Comparison of ENCODE assay signal across 9 cellular contexts in genomic region chr5:139295692-139296091, GRCh38. TPM values are rescaled to one million over a fixed set of nuclear protein-coding genes. Genes with fewer than 3 reads are reported as not detected.
DNase-seq lines count a peak whose midpoint lies in the region; ATAC-seq, FAIRE-seq and TF ChIP-seq lines count a peak whose summit lies in the region.
"Had no signal": no experiment of that assay in that cellular context is flagged by ENCODE, and none has a peak within 500 bp of the region (broad histone marks: within the 10 kb centered on the region; RNA-seq: fewer than 3 reads in every experiment).

No MANE protein-coding gene starts in this region.

- DNase-seq in SJCRH30 (no peak), esophagus muscularis mucosa (ENCODE audit: extremely low spot score) (peak; percentile 91), prostate gland (ENCODE audit: low spot score) (no peak), UCSD-AML1 (lab: John Stamatoyannopoulos, UW; ENCODE audit: unreplicated experiment) (no peak), urothelium cell line (ENCODE audit: low spot score) (no peak)
- no peak for DNase-seq in stimulated activated CD4-positive, alpha-beta T cell treated with anti-CD3 and anti-CD28 coated beads, Interleukin-1b, Interleukin-23, amount 100 ng/mL, for 48 hours

- WGBS in esophagus muscularis mucosa = 41% methylated on average over 12 of the region's 12 CpGs
- 43% methylated on average over 12 of the region's 12 CpGs for WGBS in prostate gland

- no peak for ATAC-seq in GM19455 (IDR thresholded peaks at IDR 0.05; ENCODE audit: unreplicated experiment)

- peaks cover 5% of the 10 kb centered on the region; the same call in 1 of the 2 replicates for H3K4me1 ChIP-seq in SJCRH30
- H3K4me1 ChIP-seq in esophagus muscularis mucosa = peaks cover 62 to 63% (median 62%) of the 10 kb centered on the region in 4 donors
- peaks cover 12% of the 10 kb centered on the region for H3K4me1 ChIP-seq in prostate gland (replicated peaks)

- intact Hi-C loops in esophagus muscularis mucosa (cut with DNase I) (loop anchor here (5.0 kb wide), 1 partner anchor 47 kb away; the partner anchor contains the start of gene PAIP2), prostate gland (cut with DNase I) (no loop called here)

- H3K9me3 ChIP-seq in SJCRH30 (replicated peaks) (no peaks in the 10 kb centered on the region), esophagus muscularis mucosa (no peaks in the 10 kb centered on the region), prostate gland (no peaks in the 10 kb centered on the region)

- FAIRE-seq in urothelium cell line (lab: Jason Lieb, UNC) = no peak
- FAIRE-seq: endometrium had no signal

- peak overlapping the region; percentile 99; the same call in 1 of the 2 replicates for H3K27ac ChIP-seq in SJCRH30
- peak overlapping the region; percentile 99 to 100 (median 99) for H3K27ac ChIP-seq in esophagus muscularis mucosa (replicated peaks in 1 of 4)
- peak overlapping the region; percentile 98 to 100 for H3K27ac ChIP-seq in prostate gland

- no peak for TF ChIP-seq POLR2A in esophagus muscularis mucosa (IDR thresholded peaks at IDR 0.05; ENCODE audit: low read depth)
- TF ChIP-seq POLR2A in prostate gland (IDR thresholded peaks at IDR 0.05) = no peak

- peak overlapping the region; percentile 97 for H3K4me3 ChIP-seq in GM08714 (ENCODE audit: low read length)
- peak overlapping the region; percentile 92 for H3K4me3 ChIP-seq in SJCRH30
- peak overlapping the region; percentile 73 to 88 (median 87) for H3K4me3 ChIP-seq in esophagus muscularis mucosa
- H3K4me3 ChIP-seq in prostate gland = peak overlapping the region; percentile 67 to 74

- no peak for TF ChIP-seq EP300 in esophagus muscularis mucosa (IDR thresholded peaks at IDR 0.05)

- H3K27me3 ChIP-seq in SJCRH30 = no peaks in the 10 kb centered on the region
- H3K27me3 ChIP-seq in esophagus muscularis mucosa = no peaks in the 10 kb centered on the region
- H3K27me3 ChIP-seq in prostate gland (replicated peaks; ENCODE audit: insufficient read depth) = no peaks in the 10 kb centered on the region

- H3K36me3 ChIP-seq in SJCRH30 (peaks cover 18% of the 10 kb centered on the region), esophagus muscularis mucosa (no peaks in the 10 kb centered on the region), prostate gland (no peaks in the 10 kb centered on the region)

- TF ChIP-seq CTCF in esophagus muscularis mucosa (IDR thresholded peaks at IDR 0.05) = no peak
- no peak for TF ChIP-seq CTCF in prostate gland (IDR thresholded peaks at IDR 0.05)

RNA-seq across cellular contexts. Expression of gene MATR3, which starts 2.2 kb away (rescaled TPM):
- 588 and 629 TPM in 2 replicates for total RNA-seq in SJCRH30 (2014; rRNA removed; shearing (Covaris generic))
- total RNA-seq in esophagus muscularis mucosa (100 to 1,000 TPM; 164 to 234 (median 220) TPM), prostate gland (100 to 1,000 TPM; 192 to 207 TPM)

RNA-seq across cellular contexts. Expression of gene PAIP2, which starts 46.0 kb away (rescaled TPM):
- 125 and 131 TPM in 2 replicates for total RNA-seq in SJCRH30 (2014; rRNA removed; shearing (Covaris generic))
- total RNA-seq in esophagus muscularis mucosa (100 to 1,000 TPM in 1 of 4 donors, 10 to 100 TPM in 3; 73.6 to 111 (median 97.0) TPM), prostate gland (100 to 1,000 TPM; 105 to 119 TPM)
